ENCODE assay signal across 18 cellular contexts in genomic region chr14:95577875-95578274, GRCh38.
"Had no signal": no experiment of that assay in that cellular context is flagged by ENCODE, and none has a peak within 500 bp of the region (broad histone marks: within the 10 kb centered on the region; RNA-seq: fewer than 3 reads in every experiment).

No MANE protein-coding gene starts in this region.

- H3K27ac ChIP-seq: epithelial cell of prostate, gastroesophageal sphincter, left lung, neutrophil, parathyroid adenoma, tibial nerve, uterus, WERI-Rb-1 had no signal

- FAIRE-seq: astrocyte, bronchial epithelial cell, islet of Langerhans had no signal

- H3K4me3 ChIP-seq: gastroesophageal sphincter, left lung, mucosa of descending colon, tibial nerve, uterus had no signal

- H2AFZ ChIP-seq: parathyroid adenoma had no signal

- H3K27me3 ChIP-seq: left lung, uterus had no signal

- DNase-seq: activated CD4-positive, alpha-beta memory T cell treated with anti-CD3 and anti-CD28 coated beads for 36 hours; activated naive CD4-positive, alpha-beta T cell treated with anti-CD3 and anti-CD28 coated beads, Interleukin-2, amount 10 ng/mL, durations not matched to agents 7 days and 5 days; activated T-cell treated with anti-CD3 and anti-CD28 coated beads, Interleukin-2, amount 50 U/mL, for 24 hours; left lung; mucosa of descending colon; naive thymus-derived CD4-positive, alpha-beta T cell; stimulated activated CD4-positive, alpha-beta T cell treated with anti-CD3 and anti-CD28 coated beads, Interleukin-2, amount 100 ng/mL, for 48 hours; stimulated activated naive B cell treated with anti-CD40 and anti-IgM and Interleukin-4, amounts not matched to agents 10 μg/mL and 1 μg/mL and 100 μg/mL, for 72 hours; uterus; WERI-Rb-1 had no signal

- H3K9ac ChIP-seq: parathyroid adenoma had no signal

- H3K4me1 ChIP-seq: gastroesophageal sphincter, left lung, parathyroid adenoma, tibial nerve, uterus had no signal

- H3K9me3 ChIP-seq: gastroesophageal sphincter, left lung, mucosa of descending colon, neutrophil, tibial nerve, uterus had no signal

- H3K36me3 ChIP-seq: gastroesophageal sphincter, left lung, neutrophil, tibial nerve, uterus, WERI-Rb-1 had no signal

- H3K79me2 ChIP-seq: parathyroid adenoma had no signal

- ATAC-seq: gastroesophageal sphincter; left lung; naive thymus-derived CD4-positive, alpha-beta T cell had no signal
